In genomic region chr5:141691867-141692532, GRCh38 we compare ENCODE assay signal across 1 cellular context.
A peak's percentile ranks its signal among the peaks of the same experiment; 100 is the strongest.
TF ChIP-seq lines count a peak whose summit lies in the region.

No MANE protein-coding gene starts in this region.

TF ChIP-seq in H1, 55 proteins besides CTCF, POLR2A, EP300 and RAD21:
- no peak for TF ChIP-seq CEBPB (IDR thresholded peaks at IDR 0.05; ENCODE audit: low read depth, low read length)
- TF ChIP-seq TBP (IDR thresholded peaks at IDR 0.05; ENCODE audit: low read depth, low read length) = no peak
- no peak for TF ChIP-seq JUND (IDR thresholded peaks at IDR 0.05; ENCODE audit: low read length)
- no peak for TF ChIP-seq FOSL1 (IDR thresholded peaks at IDR 0.05; ENCODE audit: insufficient read depth, low read depth, low read length)
- TF ChIP-seq TAF7 (optimal IDR thresholded peaks at IDR 0.05; ENCODE audit: borderline replicate concordance, low read depth, low read length) = no peak
- no peak for TF ChIP-seq PHF8 (conservative IDR thresholded peaks at IDR 0.05; ENCODE audit: low read depth, low read length)
- no peak for TF ChIP-seq ATF3 (IDR thresholded peaks at IDR 0.05; ENCODE audit: insufficient read depth, low read depth, low read length)
- TF ChIP-seq HDAC2 (IDR thresholded peaks at IDR 0.05; ENCODE audit: borderline replicate concordance in 1 of 2, low read depth in 2 of 2, low read length in 2 of 2) = no peak
- no peak for TF ChIP-seq CBX8 (IDR thresholded peaks at IDR 0.05; ENCODE audit: borderline replicate concordance, low read depth, low read length)
- no peak for TF ChIP-seq ZNF274 (IDR thresholded peaks at IDR 0.05; ENCODE audit: borderline replicate concordance, extremely low read depth, low read length)
- peak in 1 of 2 experiments; percentile 87; a peak in 1 of 4 replicates for TF ChIP-seq SIN3A (conservative IDR thresholded peaks at IDR 0.05 in 1 of 2, IDR thresholded peaks at IDR 0.05 in 1 of 2; ENCODE audit: low read depth in 1 of 2, low read length in 2 of 2)
- no peak for TF ChIP-seq EGR1 (IDR thresholded peaks at IDR 0.05; ENCODE audit: borderline replicate concordance, low read depth, low read length)
- TF ChIP-seq SP4 (IDR thresholded peaks at IDR 0.05; ENCODE audit: low read length) = peak; percentile 41; the same call in 1 of the 2 replicates
- TF ChIP-seq SAP30 (IDR thresholded peaks at IDR 0.05; ENCODE audit: insufficient read depth, insufficient replicate concordance, low read length) = peak; percentile 57
- no peak for TF ChIP-seq SIX5 (IDR thresholded peaks at IDR 0.05; ENCODE audit: low read depth, low read length)
- TF ChIP-seq POU5F1 (IDR thresholded peaks at IDR 0.05; ENCODE audit: low read depth, low read length) = no peak
- no peak for TF ChIP-seq RNF2 (IDR thresholded peaks at IDR 0.05; ENCODE audit: borderline replicate concordance, low read depth, low read length, missing control alignments, poor library complexity, severe bottlenecking)
- 0 out of 2 replicates have a peak, but pooled peaks have one; percentile 18 for TF ChIP-seq SP1 (IDR thresholded peaks at IDR 0.05; ENCODE audit: low read depth, low read length)
- no peak for TF ChIP-seq SIRT6 (IDR thresholded peaks at IDR 0.05; ENCODE audit: low read length)
- no peak for TF ChIP-seq HDAC6 (IDR thresholded peaks at IDR 0.05; ENCODE audit: low read depth, low read length)
- TF ChIP-seq KDM1A (IDR thresholded peaks at IDR 0.05; ENCODE audit: borderline replicate concordance, low read length) = peak; percentile 98
- TF ChIP-seq KDM4A (IDR thresholded peaks at IDR 0.05; ENCODE audit: low read depth, low read length, severe bottlenecking) = peak; percentile 71
- TF ChIP-seq BCL11A (IDR thresholded peaks at IDR 0.05; ENCODE audit: low read depth in 2 of 2, low read length in 2 of 2) = no peak
- no peak for TF ChIP-seq JUN (IDR thresholded peaks at IDR 0.05; ENCODE audit: low read depth, low read length)
- no peak for TF ChIP-seq RBBP5 (IDR thresholded peaks at IDR 0.05; ENCODE audit: borderline replicate concordance, low read depth, low read length)
- TF ChIP-seq POLR2AphosphoS5 (IDR thresholded peaks at IDR 0.05; ENCODE audit: low read depth, low read length) = no peak
- TF ChIP-seq RFX5 (IDR thresholded peaks at IDR 0.05; ENCODE audit: borderline replicate concordance, low read depth, low read length) = no peak
- no peak for TF ChIP-seq KDM5A (IDR thresholded peaks at IDR 0.05; ENCODE audit: low read length)
- no peak for TF ChIP-seq ATF2 (IDR thresholded peaks at IDR 0.05; ENCODE audit: low read length)
- TF ChIP-seq MAX (IDR thresholded peaks at IDR 0.05) = no peak
- no peak for TF ChIP-seq CHD2 (IDR thresholded peaks at IDR 0.05; ENCODE audit: low read length)
- TF ChIP-seq NRF1 (IDR thresholded peaks at IDR 0.05; ENCODE audit: low read depth, low read length) = no peak
- no peak for TF ChIP-seq GTF2F1 (IDR thresholded peaks at IDR 0.05; ENCODE audit: borderline replicate concordance, low read depth, low read length)
- TF ChIP-seq EZH2 (IDR thresholded peaks at IDR 0.05; ENCODE audit: low read depth, low read length, severe bottlenecking) = no peak
- TF ChIP-seq SP2 (IDR thresholded peaks at IDR 0.05; ENCODE audit: low read length) = no peak
- TF ChIP-seq BRCA1 (IDR thresholded peaks at IDR 0.05; ENCODE audit: low read depth, low read length) = no peak
- TF ChIP-seq CTBP2 (IDR thresholded peaks at IDR 0.05; ENCODE audit: borderline replicate concordance, insufficient read depth, insufficient read length, low read length) = no peak
- no peak for TF ChIP-seq USF2 (IDR thresholded peaks at IDR 0.05; ENCODE audit: low read length)
- TF ChIP-seq CHD7 (IDR thresholded peaks at IDR 0.05; ENCODE audit: insufficient replicate concordance, low read length) = no peak
- TF ChIP-seq CHD1 (IDR thresholded peaks at IDR 0.05; ENCODE audit: low read depth, low read length) = no peak
- no peak for TF ChIP-seq MAFK (IDR thresholded peaks at IDR 0.05; ENCODE audit: low read depth, low read length)
- no peak for TF ChIP-seq TCF12 (IDR thresholded peaks at IDR 0.05; ENCODE audit: low read depth, low read length)
- no peak for TF ChIP-seq GABPA (IDR thresholded peaks at IDR 0.05; ENCODE audit: borderline replicate concordance, insufficient read depth, low read length)
- no peak for TF ChIP-seq SUZ12 (IDR thresholded peaks at IDR 0.05; ENCODE audit: low read length)
- no peak for TF ChIP-seq CREB1 (IDR thresholded peaks at IDR 0.05)
